In genomic region chr15:84898761-84899160, GRCh38 we compare ENCODE assay signal across 26 cellular contexts. TPM values are rescaled to one million over a fixed set of nuclear protein-coding genes. Genes with fewer than 3 reads are reported as not detected.
"Had no signal": no experiment of that assay in that cellular context is flagged by ENCODE, and none has a peak within 500 bp of the region (broad histone marks: within the 10 kb centered on the region; RNA-seq: fewer than 3 reads in every experiment).

No MANE protein-coding gene starts in this region.

- H3K4me2 ChIP-seq: neural progenitor cell had no signal

- H3K4me1 ChIP-seq: neural progenitor cell, parathyroid adenoma, prostate gland, stomach, transverse colon had no signal

- H3K27ac ChIP-seq: epithelial cell of prostate, esophagus muscularis mucosa, gastrocnemius medialis, heart right ventricle, neural progenitor cell, parathyroid adenoma, prostate gland, stomach, thoracic aorta, transverse colon had no signal

- H3K36me3 Mint-ChIP-seq: neural progenitor cell; stimulated activated naive B cell treated with anti-CD40 and anti-IgM and Interleukin-4, amounts not matched to agents 10 μg/mL and 1 μg/mL and 100 μg/mL, for 72 hours had no signal

- H3K27ac Mint-ChIP-seq: naive thymus-derived CD8-positive, alpha-beta T cell; neural progenitor cell; stimulated activated naive B cell treated with anti-CD40 and anti-IgM and Interleukin-4, amounts not matched to agents 10 μg/mL and 1 μg/mL and 100 μg/mL, for 72 hours had no signal

- H3K36me3 ChIP-seq: esophagus muscularis mucosa, gastrocnemius medialis, heart right ventricle, neural progenitor cell, prostate gland, stomach, thoracic aorta, transverse colon had no signal

- H3K79me2 ChIP-seq: parathyroid adenoma had no signal

- H3K27me3 ChIP-seq: gastrocnemius medialis, heart right ventricle, neural progenitor cell, stomach, transverse colon had no signal

- FAIRE-seq: keratinocyte had no signal

- ATAC-seq: gastrocnemius medialis; heart right ventricle; left colon; mucosa of descending colon; naive thymus-derived CD8-positive, alpha-beta T cell; sciatic nerve; stimulated activated naive B cell treated with anti-CD40 and anti-IgM and Interleukin-4, amounts not matched to agents 10 μg/mL and 1 μg/mL and 100 μg/mL, for 72 hours had no signal

- H3K4me3 ChIP-seq: esophagus muscularis mucosa, gastrocnemius medialis, heart right ventricle, mucosa of descending colon, neural progenitor cell, prostate gland, stomach, thoracic aorta, transverse colon had no signal

- H3K4me1 Mint-ChIP-seq: naive thymus-derived CD8-positive, alpha-beta T cell; neural progenitor cell; stimulated activated naive B cell treated with anti-CD40 and anti-IgM and Interleukin-4, amounts not matched to agents 10 μg/mL and 1 μg/mL and 100 μg/mL, for 72 hours had no signal

- H3K9me3 ChIP-seq: esophagus muscularis mucosa, gastrocnemius medialis, prostate gland, thoracic aorta, transverse colon had no signal

- H3K9ac ChIP-seq: neural progenitor cell, parathyroid adenoma had no signal

- H3K4me3 Mint-ChIP-seq: naive thymus-derived CD8-positive, alpha-beta T cell; neural progenitor cell; stimulated activated naive B cell treated with anti-CD40 and anti-IgM and Interleukin-4, amounts not matched to agents 10 μg/mL and 1 μg/mL and 100 μg/mL, for 72 hours had no signal

- H3K9me3 Mint-ChIP-seq: neural progenitor cell had no signal

- DNase-seq: central memory CD4-positive, alpha-beta T cell; effector memory CD4-positive, alpha-beta T cell; gastrocnemius medialis; heart right ventricle; hypothalamus; left colon; mammary epithelial cell; mucosa of descending colon; naive thymus-derived CD8-positive, alpha-beta T cell; occipital lobe; stimulated activated CD4-positive, alpha-beta T cell treated with anti-CD3 and anti-CD28 coated beads, Interleukin-2, amount 100 ng/mL, for 24 hours; stimulated activated CD4-positive, alpha-beta T cell treated with anti-CD3 and anti-CD28 coated beads, Interleukin-4, amount 100 ng/mL, for 4 hours; stimulated activated naive B cell treated with anti-CD40 and anti-IgM and Interleukin-4, amounts not matched to agents 10 μg/mL and 1 μg/mL and 100 μg/mL, for 72 hours; stomach; substantia nigra; transverse colon had no signal

- H2AFZ ChIP-seq: neural progenitor cell, parathyroid adenoma had no signal

RNA-seq across cellular contexts. Expression of gene SLC28A1, which starts 14.3 kb away (rescaled TPM):
- total RNA-seq: fibroblast of villous mesenchyme; left colon; lower leg skin; mucosa of descending colon; naive thymus-derived CD8-positive, alpha-beta T cell; occipital lobe; prostate gland; transverse colon had no signal
- polyA plus RNA-seq: keratinocyte; mammary epithelial cell; naive thymus-derived CD8-positive, alpha-beta T cell; stomach had no signal
